ENCODE assay signal across 9 cellular contexts in the genomic region with DNA sequence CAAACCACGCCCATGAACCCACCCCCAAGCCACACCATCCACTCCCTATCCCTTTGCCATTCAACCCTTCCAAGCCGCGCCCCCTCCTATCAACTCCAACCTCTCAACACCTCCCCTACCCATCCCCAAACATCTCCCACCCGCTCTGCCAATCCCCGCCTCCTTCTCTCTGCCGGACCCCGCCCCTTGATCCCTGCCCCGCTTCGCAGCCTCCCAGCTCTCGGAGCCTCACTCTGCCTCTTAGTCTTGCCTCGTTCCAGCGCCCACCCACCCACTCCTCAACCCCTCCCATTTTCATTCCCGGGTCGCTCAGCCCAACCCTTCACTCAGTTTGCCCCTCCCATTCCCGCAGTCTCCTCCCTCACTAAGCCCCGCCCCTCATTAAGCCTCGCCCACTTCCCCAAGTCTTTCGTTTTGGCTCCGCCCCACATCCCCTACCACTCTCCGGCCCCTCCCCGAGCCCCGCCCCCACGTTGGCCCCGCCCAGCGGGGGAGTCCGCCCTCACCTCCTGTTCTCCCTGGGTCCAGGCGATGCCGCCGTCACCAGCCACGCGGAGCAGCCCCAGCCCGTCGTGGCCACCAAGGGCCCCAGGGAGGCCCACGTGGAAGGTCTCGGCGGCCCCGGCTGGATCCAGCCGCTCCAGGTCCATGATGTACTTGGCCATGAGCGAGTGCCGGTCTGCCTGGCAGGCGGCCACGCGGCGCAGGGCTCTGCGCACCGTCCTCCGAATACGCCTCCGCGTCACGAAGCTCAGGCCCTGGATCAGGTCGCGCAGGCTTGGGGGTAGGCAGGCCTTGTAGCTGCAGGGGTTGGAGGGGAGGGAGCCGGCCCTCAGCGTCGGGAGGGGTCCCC. TPM values are rescaled to one million over a fixed set of nuclear protein-coding genes. Genes with fewer than 3 reads are reported as not detected.
DNase-seq lines count a peak whose midpoint lies in the region; ATAC-seq, FAIRE-seq and TF ChIP-seq lines count a peak whose summit lies in the region.
"Had no signal": no experiment of that assay in that cellular context is flagged by ENCODE, and none has a peak within 500 bp of the region (broad histone marks: within the 10 kb centered on the region; RNA-seq: fewer than 3 reads in every experiment).

No MANE protein-coding gene starts in this region.

- no peak for TF ChIP-seq CTCF in BE2C (IDR thresholded peaks at IDR 0.05; ENCODE audit: low read depth, low read length)
- TF ChIP-seq CTCF in kidney (IDR thresholded peaks at IDR 0.05; ENCODE audit: borderline replicate concordance, extremely low read depth, insufficient read depth) = no peak

- H3K9ac ChIP-seq in kidney (ENCODE audit: low read length in 2 of 2) = no peak overlapping the region

- H3K9me3 ChIP-seq in BE2C = no peaks in the 10 kb centered on the region
- H3K9me3 ChIP-seq in kidney (ENCODE audit: control insufficient read depth in 1 of 2, low read length in 2 of 2) = no peaks in the 10 kb centered on the region

- H3K27ac ChIP-seq in kidney (ENCODE audit: low read depth in 2 of 2, low read length in 2 of 2) = no peak overlapping the region

- peak; percentile 99 for DNase-seq in BE2C
- peak; percentile 91 for DNase-seq in LoVo (ENCODE audit: low spot score)
- DNase-seq in cerebellar cortex (ENCODE audit: low spot score) = peak; percentile 95
- DNase-seq in kidney = peak; percentile 96
- DNase-seq in stimulated activated CD4-positive, alpha-beta T cell treated with anti-CD3 and anti-CD28 coated beads, Interleukin-15, amount 100 ng/mL, for 1 hour (ENCODE audit: low read depth in 1 of 2, low spot score in 1 of 2) = peak; percentile 24 to 52
- no peak for DNase-seq in NK-92 treated with Interleukin-12 subunit alpha and Interleukin-12 subunit beta, amount 100 ng/mL, for 24 hours (lab: John Stamatoyannopoulos, UW)

- H3K36me3 ChIP-seq in BE2C = no peaks in the 10 kb centered on the region
- H3K36me3 ChIP-seq in kidney (ENCODE audit: control insufficient read depth in 1 of 2, insufficient read depth in 2 of 2, low read length in 2 of 2) = no peaks in the 10 kb centered on the region

- intact Hi-C loops in kidney (cut with DNase I) = no loop called here

- no peak for ATAC-seq in GM18868 (IDR thresholded peaks at IDR 0.05; ENCODE audit: unreplicated experiment)

- H3K27me3 ChIP-seq in BE2C = no peaks in the 10 kb centered on the region

- peak overlapping the region; percentile 53 for H3K4me3 ChIP-seq in BE2C (ENCODE audit: low read depth, low read length)
- no peak overlapping the region for H3K4me3 ChIP-seq in kidney (ENCODE audit: low read length in 2 of 2)

- peaks cover 4% of the 10 kb centered on the region for H3K4me1 ChIP-seq in BE2C
- H3K4me1 ChIP-seq in kidney (ENCODE audit: control insufficient read depth in 1 of 2, insufficient read depth in 1 of 2, low read depth in 1 of 2, low read length in 2 of 2) = peaks cover 0 to 2% of the 10 kb centered on the region in 2 donors

- FAIRE-seq in TTC549 (lab: Jason Lieb, UNC) (peak; percentile 88), kidney (lab: Jason Lieb, UNC) (no peak)

RNA-seq across cellular contexts. Expression of a gene that starts 5.7 kb away (rescaled TPM):
- not detected for polyA plus RNA-seq in BE2C (2012; ENCODE audit: insufficient read depth, insufficient read length, low read depth)
- 30.8 TPM for total RNA-seq in kidney
- polyA plus RNA-seq in kidney (ENCODE audit: insufficient read depth, low read depth, low replicate concordance) = 3.5 TPM
- total RNA-seq: myocyte had no signal

RNA-seq across cellular contexts. Expression of a gene that starts 17.7 kb away (rescaled TPM):
- polyA plus RNA-seq in BE2C (2012; ENCODE audit: insufficient read depth, insufficient read length, low read depth) = 4,052 TPM
- total RNA-seq in kidney = 1,282 TPM
- polyA plus RNA-seq in kidney (ENCODE audit: insufficient read depth, low read depth, low replicate concordance) = 1,707 TPM

RNA-seq across cellular contexts. Expression of a gene that starts 20.7 kb away (rescaled TPM):
- polyA plus RNA-seq in BE2C (2012; ENCODE audit: insufficient read depth, insufficient read length, low read depth) = not detected
- total RNA-seq in kidney = not detected
- not detected for polyA plus RNA-seq in kidney (ENCODE audit: insufficient read depth, low read depth, low replicate concordance)
- total RNA-seq: myocyte had no signal

RNA-seq across cellular contexts. Expression of a gene that starts 29.7 kb away (rescaled TPM):
- not detected for polyA plus RNA-seq in BE2C (2012; ENCODE audit: insufficient read depth, insufficient read length, low read depth)
- 0.16 TPM for total RNA-seq in kidney
- polyA plus RNA-seq in kidney (ENCODE audit: insufficient read depth, low read depth, low replicate concordance) = not detected
- total RNA-seq: myocyte had no signal

RNA-seq across cellular contexts. Expression of a gene that starts 47.1 kb away (rescaled TPM):
- not detected for polyA plus RNA-seq in BE2C (2012; ENCODE audit: insufficient read depth, insufficient read length, low read depth)
- total RNA-seq in kidney = 36.2 TPM
- 2.0 TPM for polyA plus RNA-seq in kidney (ENCODE audit: insufficient read depth, low read depth, low replicate concordance)
- total RNA-seq: myocyte had no signal
